16 cellular contexts compared by ENCODE assay signal in genomic region chr10:92809845-92810244, GRCh38. TPM values are rescaled to one million over a fixed set of nuclear protein-coding genes. Genes with fewer than 3 reads are reported as not detected.
A peak's percentile ranks its signal among the peaks of the same experiment; 100 is the strongest.
DNase-seq lines count a peak whose midpoint lies in the region; ATAC-seq, FAIRE-seq and TF ChIP-seq lines count a peak whose summit lies in the region.
"Had no signal": no experiment of that assay in that cellular context is flagged by ENCODE, and none has a peak within 500 bp of the region (broad histone marks: within the 10 kb centered on the region; RNA-seq: fewer than 3 reads in every experiment).

No MANE protein-coding gene starts in this region.

- WGBS in K562 (ENCODE audit: insufficient coverage, low coverage, missing lambda C conversion rate) = 17% methylated on average over 2 of the region's 3 CpGs
- 78 to 87% (median 83%) methylated on average over 3 of the region's 3 CpGs for WGBS in ovary, 3 donors

- CTCF ChIA-PET in K562 (lab: Yijun Ruan, JAX; ENCODE audit: low intra/inter-chr PET ratio) = interaction anchor here (0.6 kb wide), 1 partner anchor 12 kb away, joined by 3 read pairs; no protein-coding TSS in a partner anchor

- H3K4me3 Mint-ChIP-seq in stimulated activated naive B cell treated with anti-CD40 and anti-IgM and Interleukin-4, amounts not matched to agents 10 μg/mL and 1 μg/mL and 100 μg/mL, for 72 hours = no peak overlapping the region
- H3K4me3 Mint-ChIP-seq: CD4-positive, alpha-beta memory T cell; HFFc6 had no signal

- no peaks in the 10 kb centered on the region for H3K9me1 ChIP-seq in K562 (ENCODE audit: control insufficient read depth, insufficient read depth, low read length)

- ATAC-seq in K562 = no peak; the same call in 2 of the 3 replicates
- no peak for ATAC-seq in stimulated activated naive B cell treated with anti-CD40 and anti-IgM and Interleukin-4, amounts not matched to agents 10 μg/mL and 1 μg/mL and 100 μg/mL, for 72 hours (replicated peaks)

- TF ChIP-seq CTCF in Loucy (conservative IDR thresholded peaks at IDR 0.05; ENCODE audit: low read length) (no peak), K562 (IDR thresholded peaks at IDR 0.05 in 2 of 3, conservative IDR thresholded peaks at IDR 0.05 in 1 of 3; ENCODE audit: insufficient read depth in 2 of 3, low read depth in 1 of 3, low read length in 3 of 3) (no peak), uterus (IDR thresholded peaks at IDR 0.05) (no peak), ovary (IDR thresholded peaks at IDR 0.05) (no peak)

- POLR2A ChIA-PET in K562 (lab: Yijun Ruan, JAX) = interaction anchor here (1.1 to 1.2 kb wide), 2 partner anchors 8 to 9 kb away, joined by 3 to 7 read pairs; no protein-coding TSS in a partner anchor

- H3F3A ChIP-seq in Loucy (ENCODE audit: low read depth) = no peaks in the 10 kb centered on the region

- H4K20me1 ChIP-seq in Loucy (ENCODE audit: insufficient read depth, low read length, poor library complexity, severe bottlenecking) (no peaks in the 10 kb centered on the region), K562 (replicated peaks; ENCODE audit: control insufficient read depth, insufficient read depth, low read length) (no peaks in the 10 kb centered on the region)

- H3K9me3 ChIP-seq in Loucy (ENCODE audit: insufficient read depth, low read depth, low read length) = no peaks in the 10 kb centered on the region
- H3K9me3 ChIP-seq in K562 (replicated peaks; ENCODE audit: control insufficient read depth, insufficient read depth, low read depth, low read length) = no peaks in the 10 kb centered on the region
- no peaks in the 10 kb centered on the region for H3K9me3 ChIP-seq in uterus
- no peaks in the 10 kb centered on the region for H3K9me3 ChIP-seq in ovary
- H3K9me3 ChIP-seq: BE2C, HAP-1 had no signal

- H3K4me1 Mint-ChIP-seq in stimulated activated naive B cell treated with anti-CD40 and anti-IgM and Interleukin-4, amounts not matched to agents 10 μg/mL and 1 μg/mL and 100 μg/mL, for 72 hours = peaks cover 12 to 21% of the 10 kb centered on the region in 2 donors
- H3K4me1 Mint-ChIP-seq: CD4-positive, alpha-beta memory T cell had no signal

- H3K79me2 ChIP-seq in Loucy (ENCODE audit: insufficient read depth, low read length) (no peaks in the 10 kb centered on the region), K562 (ENCODE audit: control insufficient read depth, insufficient read depth, low read length) (no peaks in the 10 kb centered on the region)

- DNase-seq in K562 (ENCODE audit: extremely low read depth in 1 of 4, low spot score in 3 of 4) (no peak), mucosa of gallbladder (ENCODE audit: low spot score) (peak; percentile 46), uterus (no peak), caudate nucleus (lab: John Stamatoyannopoulos, UW) (no peak), ovary (no peak)
- DNase-seq in stimulated activated naive B cell treated with anti-CD40 and anti-IgM and Interleukin-4, amounts not matched to agents 10 μg/mL and 1 μg/mL and 100 μg/mL, for 72 hours = no peak
- DNase-seq: BE2C; CD4-positive, alpha-beta memory T cell; DMS79; GOT3; HFFc6 had no signal

- no peaks in the 10 kb centered on the region for H3K9me3 Mint-ChIP-seq in stimulated activated naive B cell treated with anti-CD40 and anti-IgM and Interleukin-4, amounts not matched to agents 10 μg/mL and 1 μg/mL and 100 μg/mL, for 72 hours
- H3K9me3 Mint-ChIP-seq: HFFc6 had no signal

- intact Hi-C loops in K562 (cut with micrococcal nuclease) (no loop called here), uterus (cut with DNase I; ENCODE audit: low total_unique reads) (no loop called here), ovary (cut with DNase I) (no loop called here)

- peak overlapping the region; percentile 1 for H3K27ac Mint-ChIP-seq in stimulated activated naive B cell treated with anti-CD40 and anti-IgM and Interleukin-4, amounts not matched to agents 10 μg/mL and 1 μg/mL and 100 μg/mL, for 72 hours
- H3K27ac Mint-ChIP-seq: CD4-positive, alpha-beta memory T cell; HFFc6 had no signal

- H3K4me3 ChIP-seq in Loucy (ENCODE audit: low read length, poor library complexity, severe bottlenecking) = no peak overlapping the region
- no peak overlapping the region for H3K4me3 ChIP-seq in K562
- no peak overlapping the region for H3K4me3 ChIP-seq in uterus
- H3K4me3 ChIP-seq in ovary = no peak overlapping the region
- H3K4me3 ChIP-seq: HAP-1 had no signal

- BruUV-seq in K562 (replicated peaks; lab: Mats Ljungman, UMichigan) = no TSS peak

- no peaks in the 10 kb centered on the region for H3K9me2 ChIP-seq in Loucy (replicated peaks; ENCODE audit: low read depth, low read length)

- H3K4me2 ChIP-seq in Loucy (ENCODE audit: low read depth, low read length, poor library complexity, severe bottlenecking) = no peak overlapping the region
- H3K4me2 ChIP-seq in K562 (ENCODE audit: insufficient read depth, low read length) = no peak overlapping the region

- TF ChIP-seq POLR2A in K562 (conservative IDR thresholded peaks at IDR 0.05) = no peak
- TF ChIP-seq POLR2A in uterus (IDR thresholded peaks at IDR 0.05) = no peak
- TF ChIP-seq POLR2A in ovary (IDR thresholded peaks at IDR 0.05) = no peak

- H3K36me3 Mint-ChIP-seq in stimulated activated naive B cell treated with anti-CD40 and anti-IgM and Interleukin-4, amounts not matched to agents 10 μg/mL and 1 μg/mL and 100 μg/mL, for 72 hours = no peaks in the 10 kb centered on the region
- H3K36me3 Mint-ChIP-seq: CD4-positive, alpha-beta memory T cell had no signal

- no peak for TF ChIP-seq EP300 in K562 (IDR thresholded peaks at IDR 0.05; ENCODE audit: low read length)
- TF ChIP-seq EP300 in ovary (IDR thresholded peaks at IDR 0.05) = no peak

- H3K36me3 ChIP-seq in Loucy (ENCODE audit: insufficient read depth, low read length) (no peaks in the 10 kb centered on the region), K562 (ENCODE audit: control insufficient read depth, insufficient read depth, low read length) (no peaks in the 10 kb centered on the region), uterus (no peaks in the 10 kb centered on the region), ovary (no peaks in the 10 kb centered on the region)
- H3K36me3 ChIP-seq: BE2C, HAP-1 had no signal

- no peak for TF ChIP-seq RAD21 in K562 (CRISPR knock-in tag; conservative IDR thresholded peaks at IDR 0.05 in 1 of 2, IDR thresholded peaks at IDR 0.05 in 1 of 2)

- H3K27me3 ChIP-seq in Loucy (ENCODE audit: insufficient read depth, low read length, poor library complexity, severe bottlenecking) = no peaks in the 10 kb centered on the region
- H3K27me3 ChIP-seq in K562 (ENCODE audit: control insufficient read depth in 2 of 2, insufficient read depth in 2 of 2, low read length in 2 of 2) = no peaks in the 10 kb centered on the region
- no peaks in the 10 kb centered on the region for H3K27me3 ChIP-seq in uterus
- H3K27me3 ChIP-seq in ovary = no peaks in the 10 kb centered on the region
- H3K27me3 ChIP-seq: BE2C had no signal

- H2AFZ ChIP-seq in Loucy (ENCODE audit: low read length) (peak overlapping the region; percentile 15; the same call in 1 of the 2 replicates), K562 (ENCODE audit: low read depth, low read length) (0 out of 2 replicates have a peak overlapping the region, but pooled peaks have one; percentile 40)

- H3K27ac ChIP-seq in K562 (ENCODE audit: extremely low read depth, low read depth, low read length) = no peak overlapping the region
- no peak overlapping the region for H3K27ac ChIP-seq in uterus
- H3K27ac ChIP-seq in caudate nucleus (ENCODE audit: low read depth, low read length) = no peak overlapping the region
- no peak overlapping the region for H3K27ac ChIP-seq in ovary
- H3K27ac ChIP-seq: C4-2B had no signal

- FAIRE-seq in K562 (lab: Jason Lieb, UNC) = no peak
- FAIRE-seq: A204.1, GM12891 had no signal

- H3K27me3 Mint-ChIP-seq in stimulated activated naive B cell treated with anti-CD40 and anti-IgM and Interleukin-4, amounts not matched to agents 10 μg/mL and 1 μg/mL and 100 μg/mL, for 72 hours = no peaks in the 10 kb centered on the region

- in situ Hi-C loops in K562 (cut with MboI) = no loop called here

- H3K4me1 ChIP-seq in Loucy (ENCODE audit: insufficient read depth, low read length, poor library complexity, severe bottlenecking) (no peaks in the 10 kb centered on the region), K562 (replicated peaks in 1 of 2; ENCODE audit: control insufficient read depth in 2 of 2, insufficient read depth in 2 of 2, low read length in 2 of 2) (peaks cover 0 to 1% of the 10 kb centered on the region in 2 experiments; a peak in 2 of 5 replicates), uterus (no peaks in the 10 kb centered on the region), ovary (ENCODE audit: insufficient read depth) (no peaks in the 10 kb centered on the region)
- H3K4me1 ChIP-seq: BE2C had no signal

- H3K9ac ChIP-seq in Loucy (ENCODE audit: low read depth, low read length, poor library complexity, severe bottlenecking) = no peak overlapping the region
- H3K9ac ChIP-seq in K562 (ENCODE audit: insufficient read depth in 1 of 2, low read depth in 2 of 2, low read length in 2 of 2) = no peak overlapping the region

TF ChIP-seq in K562, 482 proteins besides CTCF, POLR2A, EP300 and RAD21:
- TF ChIP-seq SRSF3 (IDR thresholded peaks at IDR 0.05; ENCODE audit: insufficient read depth, low read length) (no peak), SMAD3 (CRISPR knock-in tag; conservative IDR thresholded peaks at IDR 0.05) (no peak), ZNF133 (CRISPR knock-in tag; IDR thresholded peaks at IDR 0.05) (no peak), ZNF354B (CRISPR knock-in tag; IDR thresholded peaks at IDR 0.05) (no peak)
TF ChIP-seq in K562: peak in this region for 0.

RNA-seq across cellular contexts. Expression of gene EXOC6, which starts 38.5 kb away (rescaled TPM):
- 16.4 and 84.1 TPM in 2 replicates for total RNA-seq in K562 (2011; cell fraction: chromatin; rRNA removed; ENCODE audit: low replicate concordance)
- total RNA-seq in K562 (2011; cell fraction: nucleolus; rRNA removed) = 24.0 and 28.2 TPM in 2 replicates
- 25.2 and 30.2 TPM in 2 replicates for total RNA-seq in K562 (2011; cell fraction: nucleoplasm; rRNA removed)
- 21.3 and 45.1 TPM in 2 replicates for total RNA-seq in K562 (2014; rRNA removed)
- total RNA-seq in K562 (2014; rRNA removed; fragmentation: Illumina TruSeq; extraction: Trizol) = 34.7 and 41.8 TPM in 2 replicates
- 30.1 and 34.7 TPM in 2 replicates for total RNA-seq in K562 (2015; rRNA removed; fragmentation: Illumina TruSeq; extraction: Trizol)
- 24.7 and 25.0 TPM in 2 replicates for total RNA-seq in K562 (2021)
- polyA plus RNA-seq in K562 (2011; rRNA removed) = 24.9 and 42.5 TPM in 2 replicates
- polyA plus RNA-seq in K562 (2011; cell fraction: cytosol; rRNA removed) = 3.8 and 8.0 TPM in 2 replicates
- 20.7 and 27.0 TPM in 2 replicates for polyA plus RNA-seq in K562 (2011; cell fraction: nucleus; rRNA removed)
- 20.9 and 30.9 TPM in 2 replicates for polyA plus RNA-seq in K562 (2012)
- 40.4 and 42.8 TPM in 2 replicates for polyA plus RNA-seq in K562 (2014; fragmentation: Illumina TruSeq; extraction: Trizol)
- polyA plus RNA-seq in K562 (2014; fragmentation: Nextera tagmentation; extraction: Ambion mirVana) = 10 to 100 TPM; 13.9 to 17.0 TPM
- polyA plus RNA-seq in K562 (2014; rRNA removed) = 14.2 and 17.3 TPM in 2 replicates
- polyA minus RNA-seq in K562 (2011; rRNA and poly(A)+ RNA removed) = 21.3 and 30.5 TPM in 2 replicates
- 16.7 and 23.3 TPM in 2 replicates for polyA minus RNA-seq in K562 (2011; cell fraction: cytosol; rRNA and poly(A)+ RNA removed)
- polyA minus RNA-seq in K562 (2011; cell fraction: nucleus; rRNA and poly(A)+ RNA removed) = 13.7 and 44.5 TPM in 2 replicates
- total RNA-seq in mucosa of gallbladder = 26.0 TPM
- total RNA-seq in uterus = 10 to 100 TPM in 3 of 4 donors, 1 to 10 TPM in 1; 4.9 to 35.4 (median 20.2) TPM
- 10 to 100 TPM in 3 of 7 donors, 1 to 10 TPM in 4; 7.2 to 12.8 (median 9.7) TPM for total RNA-seq in ovary
- polyA plus RNA-seq in ovary = 10 to 100 TPM in 1 of 2 donors, 1 to 10 TPM in 1; 6.2 to 10.7 TPM
